1 cellular context compared by ENCODE assay signal in the genomic region with DNA sequence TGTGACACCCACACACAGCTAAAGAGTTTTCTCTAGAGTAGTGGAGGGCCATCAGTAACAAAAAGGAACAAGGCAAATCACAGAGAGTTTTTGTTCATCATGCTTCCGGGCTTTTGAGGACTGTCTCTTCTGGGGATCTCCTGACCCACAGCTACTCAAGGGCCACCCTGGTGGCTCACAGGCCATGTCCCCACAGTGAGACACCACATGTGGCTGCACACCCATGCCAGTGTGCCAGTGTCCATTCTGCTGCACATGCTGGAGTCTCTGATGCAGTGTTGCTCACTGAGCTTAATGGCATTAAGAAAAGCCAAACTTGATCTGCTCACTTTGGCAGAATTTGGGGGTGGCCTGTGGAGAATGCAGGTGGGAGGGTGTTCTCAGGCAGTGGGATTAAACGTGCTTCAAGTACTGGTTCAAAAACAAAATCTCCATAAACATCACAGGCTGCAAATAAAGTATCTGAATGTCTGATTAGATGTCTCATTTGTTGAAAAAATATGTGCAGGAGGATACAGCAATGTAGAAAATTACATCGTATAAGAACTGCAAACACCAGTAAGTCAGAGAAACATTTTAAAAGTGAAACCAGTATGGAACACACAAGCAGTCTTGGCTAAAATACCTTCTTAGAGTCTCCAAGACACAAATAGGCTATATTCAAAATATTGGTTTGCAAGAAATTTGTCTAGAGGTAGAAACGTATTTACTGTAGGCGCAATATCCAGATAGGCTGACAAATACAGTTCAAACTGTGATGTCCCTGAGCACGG.
TF ChIP-seq lines count a peak whose summit lies in the region.

No MANE protein-coding gene starts in this region.

TF ChIP-seq in HepG2, 621 proteins besides CTCF, POLR2A, EP300 and RAD21:
- TF ChIP-seq ZNF75D (CRISPR knock-in tag; IDR thresholded peaks at IDR 0.05; ENCODE audit: borderline replicate concordance) (no peak), RBFOX2 (IDR thresholded peaks at IDR 0.05; ENCODE audit: low read depth, low read length) (no peak), TCF12 (IDR thresholded peaks at IDR 0.05) (no peak), TCF12 (CRISPR knock-in tag; IDR thresholded peaks at IDR 0.05) (no peak), WIZ (CRISPR knock-in tag; IDR thresholded peaks at IDR 0.05) (no peak), GATA4 (IDR thresholded peaks at IDR 0.05; ENCODE audit: borderline replicate concordance, low read depth) (no peak)
- TF ChIP-seq, protein P1, sequence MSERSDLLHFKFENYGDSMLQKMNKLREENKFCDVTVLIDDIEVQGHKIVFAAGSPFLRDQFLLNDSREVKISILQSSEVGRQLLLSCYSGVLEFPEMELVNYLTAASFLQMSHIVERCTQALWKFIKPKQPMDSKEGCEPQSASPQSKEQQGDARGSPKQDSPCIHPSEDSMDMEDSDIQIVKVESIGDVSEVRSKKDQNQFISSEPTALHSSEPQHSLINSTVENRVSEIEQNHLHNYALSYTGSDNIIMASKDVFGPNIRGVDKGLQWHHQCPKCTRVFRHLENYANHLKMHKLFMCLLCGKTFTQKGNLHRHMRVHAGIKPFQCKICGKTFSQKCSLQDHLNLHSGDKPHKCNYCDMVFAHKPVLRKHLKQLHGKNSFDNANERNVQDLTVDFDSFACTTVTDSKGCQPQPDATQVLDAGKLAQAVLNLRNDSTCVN (CRISPR knock-in tag; IDR thresholded peaks at IDR 0.05; ENCODE audit: borderline replicate concordance): no peak
- TF ChIP-seq, protein P2, sequence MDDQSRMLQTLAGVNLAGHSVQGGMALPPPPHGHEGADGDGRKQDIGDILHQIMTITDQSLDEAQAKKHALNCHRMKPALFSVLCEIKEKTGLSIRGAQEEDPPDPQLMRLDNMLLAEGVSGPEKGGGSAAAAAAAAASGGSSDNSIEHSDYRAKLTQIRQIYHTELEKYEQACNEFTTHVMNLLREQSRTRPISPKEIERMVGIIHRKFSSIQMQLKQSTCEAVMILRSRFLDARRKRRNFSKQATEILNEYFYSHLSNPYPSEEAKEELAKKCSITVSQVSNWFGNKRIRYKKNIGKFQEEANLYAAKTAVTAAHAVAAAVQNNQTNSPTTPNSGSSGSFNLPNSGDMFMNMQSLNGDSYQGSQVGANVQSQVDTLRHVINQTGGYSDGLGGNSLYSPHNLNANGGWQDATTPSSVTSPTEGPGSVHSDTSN (CRISPR knock-in tag; IDR thresholded peaks at IDR 0.05; ENCODE audit: borderline replicate concordance): no peak
